ENCODE assay signal across 22 cellular contexts in the genomic region with DNA sequence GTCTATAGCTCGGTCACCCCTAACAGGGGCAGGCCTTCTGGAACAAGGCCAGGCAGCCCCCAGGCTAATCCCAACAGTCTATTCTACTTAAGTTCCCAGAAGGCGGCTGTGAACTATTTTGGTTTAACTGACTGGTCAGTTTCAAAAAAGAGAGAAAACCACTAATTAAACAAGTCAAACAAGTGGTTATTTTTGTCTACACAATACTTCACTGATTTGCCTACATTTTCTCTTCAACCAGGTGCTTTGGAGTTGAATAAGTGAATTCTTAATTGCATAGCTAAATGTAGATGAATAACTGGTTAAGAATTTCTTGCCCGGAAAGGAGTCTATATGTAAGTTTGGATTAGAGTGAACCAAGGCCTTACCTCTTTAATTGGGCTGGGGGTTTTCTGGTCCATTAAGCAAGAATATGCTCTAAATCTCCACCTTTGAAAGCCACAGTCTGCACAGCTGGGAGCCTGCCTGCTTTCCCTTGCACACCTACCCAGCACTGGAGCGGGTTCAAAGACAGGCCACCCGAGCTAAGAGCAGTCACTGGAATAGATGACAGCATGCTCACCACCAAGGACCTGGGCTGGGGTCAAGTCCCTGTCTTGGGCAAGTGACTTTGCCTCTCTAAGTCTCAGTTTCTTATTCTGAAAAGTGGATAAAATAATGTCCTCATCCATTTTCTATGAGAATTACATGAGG.
"Had no signal": no experiment of that assay in that cellular context is flagged by ENCODE, and none has a peak within 500 bp of the region (broad histone marks: within the 10 kb centered on the region; RNA-seq: fewer than 3 reads in every experiment).

No MANE protein-coding gene starts in this region.

- H3K4me1 ChIP-seq: esophagus muscularis mucosa, right lobe of liver, transverse colon had no signal

- H3K4me1 Mint-ChIP-seq: activated CD4-positive, alpha-beta T cell treated with anti-CD3 and anti-CD28 coated beads, Interleukin-2, amount 10 ng/mL, durations not matched to agents 24 days and 14 days had no signal

- H3K27me3 ChIP-seq: esophagus muscularis mucosa, right lobe of liver, transverse colon had no signal

- H3K4me2 ChIP-seq: smooth muscle cell had no signal

- ATAC-seq: activated CD8-positive, alpha-beta T cell treated with anti-CD3 and anti-CD28 coated beads, Interleukin-2, amount 10 ng/mL, durations not matched to agents 7 days and 5 days; activated naive CD4-positive, alpha-beta T cell treated with anti-CD3 and anti-CD28 coated beads, Interleukin-2, amount 50 U/mL, for 72 hours; natural killer cell treated with Interleukin-12 subunit alpha and Interleukin-12 subunit beta and Interleukin-15 and Interleukin-18, amount 100 ng/mL, for 72 hours; right lobe of liver; stimulated activated naive CD8-positive, alpha-beta T cell treated with anti-CD3 and anti-CD28 coated beads, Interleukin-15, Interleukin-2, amounts not matched to agents 100 U/mL and 50 U/mL, for 24 hours had no signal

- H3K36me3 ChIP-seq: esophagus muscularis mucosa, right lobe of liver, transverse colon had no signal

- H3K27ac Mint-ChIP-seq: activated CD4-positive, alpha-beta T cell treated with anti-CD3 and anti-CD28 coated beads, Interleukin-2, amount 10 ng/mL, durations not matched to agents 24 days and 14 days; activated CD8-positive, alpha-beta T cell treated with anti-CD3 and anti-CD28 coated beads, Interleukin-2, amount 10 ng/mL, durations not matched to agents 7 days and 5 days; activated naive CD4-positive, alpha-beta T cell treated with anti-CD3 and anti-CD28 coated beads, Interleukin-2, amount 50 U/mL, for 72 hours; progenitor cell of endocrine pancreas had no signal

- H3K27me3 Mint-ChIP-seq: natural killer cell treated with Interleukin-12 subunit alpha and Interleukin-12 subunit beta and Interleukin-15 and Interleukin-18, amount 100 ng/mL, for 72 hours had no signal

- DNase-seq: activated CD4-positive, alpha-beta T cell treated with anti-CD3 and anti-CD28 coated beads, Interleukin-2, amount 10 ng/mL, durations not matched to agents 24 days and 14 days; activated CD4-positive, CD25-positive, alpha-beta regulatory T cell; activated CD8-positive, alpha-beta memory T cell treated with anti-CD3 and anti-CD28 coated beads, Interleukin-2, amount 50 U/mL, for 4 hours; activated effector memory CD4-positive, alpha-beta T cell treated with anti-CD3 and anti-CD28 coated beads, Interleukin-2, amount 50 U/mL, for 16 hours; activated T-cell treated with anti-CD3 and anti-CD28 coated beads, Interleukin-2, amount 50 U/mL, for 48 hours; amygdala; cortex of kidney; effector CD4-positive, alpha-beta T cell; hypothalamus; kidney; nucleus accumbens; right lobe of liver; stimulated activated CD4-positive, alpha-beta T cell treated with anti-CD3 and anti-CD28 coated beads, Interleukin-4, amount 100 ng/mL, for 4 hours; stimulated activated CD8-positive, alpha-beta memory T cell treated with anti-CD3 and anti-CD28 coated beads, Interleukin-4, amount 100 ng/mL, for 48 hours; stimulated activated naive CD8-positive, alpha-beta T cell treated with anti-CD3 and anti-CD28 coated beads, Interleukin-15, Interleukin-2, amounts not matched to agents 100 U/mL and 50 U/mL, for 24 hours; transverse colon had no signal

- H3K4me3 Mint-ChIP-seq: activated CD4-positive, alpha-beta T cell treated with anti-CD3 and anti-CD28 coated beads, Interleukin-2, amount 10 ng/mL, durations not matched to agents 24 days and 14 days; activated CD8-positive, alpha-beta T cell treated with anti-CD3 and anti-CD28 coated beads, Interleukin-2, amount 10 ng/mL, durations not matched to agents 7 days and 5 days; natural killer cell treated with Interleukin-12 subunit alpha and Interleukin-12 subunit beta and Interleukin-15 and Interleukin-18, amount 100 ng/mL, for 72 hours had no signal

- H3K4me3 ChIP-seq: esophagus muscularis mucosa, right lobe of liver, smooth muscle cell, transverse colon had no signal

- H3K27ac ChIP-seq: esophagus muscularis mucosa, right lobe of liver had no signal

- H3K9me3 ChIP-seq: right lobe of liver, transverse colon had no signal

- H3K36me3 Mint-ChIP-seq: activated naive CD4-positive, alpha-beta T cell treated with anti-CD3 and anti-CD28 coated beads, Interleukin-2, amount 50 U/mL, for 72 hours had no signal

- FAIRE-seq: kidney had no signal
